ENCODE assay signal across 8 cellular contexts in genomic region chr5:97009212-97009898, GRCh38.
A peak's percentile ranks its signal among the peaks of the same experiment; 100 is the strongest.
DNase-seq lines count a peak whose midpoint lies in the region; ATAC-seq lines count a peak whose summit lies in the region.

No MANE protein-coding gene starts in this region.

- peak; percentile 52 for DNase-seq in GF-D8 (lab: John Stamatoyannopoulos, UW)
- peak; percentile 90 for DNase-seq in NOMO-1 treated with DMSO at 0.1 percent for 48 hours (lab: John Stamatoyannopoulos, UW; ENCODE audit: unreplicated experiment)
- DNase-seq in glomerular endothelial cell (ENCODE audit: extremely low read depth, low read depth, low spot score) = peak; percentile 5
- no peak for DNase-seq in NCI-H748 (lab: John Stamatoyannopoulos, UW; ENCODE audit: unreplicated experiment)
- DNase-seq in RKO (ENCODE audit: low spot score) = no peak
- no peak for DNase-seq in NCI-H187 treated with DMSO at 0.1 percent for 48 hours (lab: John Stamatoyannopoulos, UW)
- no peak for DNase-seq in DMS114 treated with DMSO at 0.1 percent for 48 hours (lab: John Stamatoyannopoulos, UW; ENCODE audit: unreplicated experiment)

- ATAC-seq in GM21529 (IDR thresholded peaks at IDR 0.05; ENCODE audit: unreplicated experiment) = peak; percentile 70

Comparison
In these comparisons a context has a peak if more than half of its experiments do, and no peak if none do; other contexts are left out.
1. DNase-seq: peak in GF-D8 (single experiment), NOMO-1 treated with DMSO at 0.1 percent for 48 hours (single experiment) and glomerular endothelial cell (single experiment); none in NCI-H748 (single experiment), RKO (single experiment), NCI-H187 treated with DMSO at 0.1 percent for 48 hours (single experiment) and DMS114 treated with DMSO at 0.1 percent for 48 hours (single experiment).